In the genomic region with DNA sequence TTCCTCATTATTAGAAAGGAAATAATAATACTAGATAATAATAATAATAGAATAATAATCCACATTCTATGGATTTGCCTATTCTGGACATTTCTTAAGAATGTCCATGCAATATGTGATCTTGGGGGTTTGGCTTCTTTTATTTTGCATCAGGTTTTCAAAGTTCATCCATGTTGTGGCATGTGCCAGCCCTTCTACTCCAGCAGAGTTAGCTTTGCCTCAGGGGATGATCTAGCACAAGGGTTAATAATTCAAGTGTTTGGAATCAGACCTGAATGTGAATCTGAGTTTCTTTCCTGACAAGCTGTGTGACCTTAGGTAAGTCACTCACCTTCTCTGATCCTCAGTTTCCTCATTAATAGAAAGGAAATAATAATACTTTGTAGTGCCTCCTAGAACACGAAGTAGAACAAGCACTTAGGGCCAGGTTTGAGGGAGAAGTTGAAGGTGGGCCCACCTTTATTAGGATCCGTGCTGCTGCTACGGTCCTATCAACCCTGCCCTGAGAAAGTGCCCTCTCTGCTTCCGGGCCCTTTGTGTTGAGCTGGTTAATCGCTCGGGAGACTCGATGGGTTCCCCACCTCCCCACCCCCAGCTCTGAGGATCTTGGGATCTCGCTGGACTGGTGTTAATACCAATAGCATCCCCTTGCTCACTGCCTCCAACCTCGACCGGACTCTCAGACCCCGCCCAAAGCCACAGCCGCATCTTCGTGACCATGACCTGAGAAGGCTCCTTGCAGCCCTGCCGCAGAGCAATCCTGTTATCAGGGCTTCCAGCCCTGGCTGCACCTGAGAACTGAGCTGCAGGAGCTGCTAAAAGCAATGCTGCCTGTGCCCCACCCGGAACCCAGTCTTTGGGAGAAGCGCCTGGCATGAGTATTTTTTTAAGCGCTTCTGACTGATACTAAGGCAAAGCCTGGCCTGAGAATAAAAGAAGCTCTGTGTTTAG, we compare ENCODE assay signal across 15 cellular contexts. TPM values are rescaled to one million over a fixed set of nuclear protein-coding genes. Genes with fewer than 3 reads are reported as not detected.
DNase-seq lines count a peak whose midpoint lies in the region; ATAC-seq and TF ChIP-seq lines count a peak whose summit lies in the region.
"Had no signal": no experiment of that assay in that cellular context is flagged by ENCODE, and none has a peak within 500 bp of the region (broad histone marks: within the 10 kb centered on the region; RNA-seq: fewer than 3 reads in every experiment).

No MANE protein-coding gene starts in this region.

- H3K27ac ChIP-seq in left ventricle myocardium inferior (replicated peaks) (no peak overlapping the region), WERI-Rb-1 (no peak overlapping the region), testis (peak overlapping the region; percentile 43 to 44), GM23248 (no peak overlapping the region)
- H3K27ac ChIP-seq: HL-60 had no signal

- no peaks in the 10 kb centered on the region for H3K9me2 ChIP-seq in GM23248 (ENCODE audit: insufficient read depth)

- no peak for TF ChIP-seq POLR2A in testis (IDR thresholded peaks at IDR 0.05)

- H3K9ac ChIP-seq in GM23248: no peak overlapping the region

- peaks cover 11% of the 10 kb centered on the region for H3K27me3 ChIP-seq in left ventricle myocardium inferior (ENCODE audit: low read depth)
- no peaks in the 10 kb centered on the region for H3K27me3 ChIP-seq in WERI-Rb-1 (ENCODE audit: insufficient read depth, low read depth, severe bottlenecking)
- no peaks in the 10 kb centered on the region for H3K27me3 ChIP-seq in testis
- H3K27me3 ChIP-seq in GM23248 (replicated peaks; ENCODE audit: insufficient read depth): peaks cover 9% of the 10 kb centered on the region; the same call in 1 of the 2 replicates

- H3K4me3 ChIP-seq in left ventricle myocardium inferior: no peak overlapping the region
- no peak overlapping the region for H3K4me3 ChIP-seq in WERI-Rb-1 (ENCODE audit: low read depth, low read length)
- no peak overlapping the region for H3K4me3 ChIP-seq in testis
- no peak overlapping the region for H3K4me3 ChIP-seq in GM23248

- 39 to 53% methylated on average over 11 to 17 of the region's 17 CpGs for WGBS in testis, 2 donors
- 48 to 51% methylated on average over 15 to 17 of the region's 17 CpGs for WGBS in GM23248 (ENCODE audit: low coverage in 1 of 2, low lambda C conversion rate in 2 of 2, missing lambda C conversion rate in 2 of 2), 2 experiments

- H3K9me3 ChIP-seq in left ventricle myocardium inferior (replicated peaks) (no peaks in the 10 kb centered on the region), WERI-Rb-1 (ENCODE audit: severe bottlenecking) (no peaks in the 10 kb centered on the region), testis (no peaks in the 10 kb centered on the region), GM23248 (ENCODE audit: low read depth) (no peaks in the 10 kb centered on the region)

- peaks cover 6% of the 10 kb centered on the region; the same call in 1 of the 2 replicates for H3F3A ChIP-seq in GM23248 (ENCODE audit: insufficient read depth)

- TF ChIP-seq CTCF in left ventricle myocardium inferior (IDR thresholded peaks at IDR 0.05; ENCODE audit: borderline replicate concordance): no peak
- no peak for TF ChIP-seq CTCF in WERI-Rb-1 (IDR thresholded peaks at IDR 0.05; ENCODE audit: low read depth, low read length)
- TF ChIP-seq CTCF in testis (IDR thresholded peaks at IDR 0.05): no peak

- H3K4me1 ChIP-seq in left ventricle myocardium inferior: no peaks in the 10 kb centered on the region
- peaks cover 10% of the 10 kb centered on the region for H3K4me1 ChIP-seq in testis
- no peaks in the 10 kb centered on the region for H3K4me1 ChIP-seq in GM23248 (ENCODE audit: insufficient read depth)

- peak; percentile 49 for DNase-seq in Right ventricle myocardium inferior (ENCODE audit: missing footprints)
- no peak for DNase-seq in left ventricle myocardium inferior
- peak; percentile 50 for DNase-seq in COLO829 (ENCODE audit: low spot score)
- peak; percentile 31 for DNase-seq in WERI-Rb-1
- peak; percentile 77 for DNase-seq in testis
- no peak for DNase-seq in NCI-H1694 treated with DMSO at 0.1 percent for 48 hours (lab: John Stamatoyannopoulos, UW)
- no peak for DNase-seq in GM23248
- DNase-seq: ACHN, DMS153, HFFc6, Karpas-422, NCI-H1417, NCI-H2029 treated with DMSO at 0.1 percent for 48 hours, SIG-M5 had no signal

- intact Hi-C loops in Right ventricle myocardium inferior (cut with DNase I) (no loop called here), left ventricle myocardium inferior (cut with micrococcal nuclease) (no loop called here), testis (cut with DNase I; ENCODE audit: low total_unique reads) (no loop called here)

- no peak overlapping the region for H3K4me2 ChIP-seq in GM23248 (ENCODE audit: unreplicated experiment)

- no peaks in the 10 kb centered on the region for H3K79me2 ChIP-seq in GM23248 (ENCODE audit: insufficient read depth)

- in situ Hi-C loops in GM23248 (cut with MboI): no loop called here

- H3K36me3 ChIP-seq in left ventricle myocardium inferior (no peaks in the 10 kb centered on the region), WERI-Rb-1 (no peaks in the 10 kb centered on the region), testis (ENCODE audit: low read depth, missing control alignments) (no peaks in the 10 kb centered on the region), GM23248 (ENCODE audit: low read depth) (no peaks in the 10 kb centered on the region)

- H2AFZ ChIP-seq in GM23248: no peak overlapping the region

- H4K20me1 ChIP-seq in GM23248 (ENCODE audit: insufficient read depth): no peaks in the 10 kb centered on the region

- no peak for ATAC-seq in Right ventricle myocardium inferior

RNA-seq across cellular contexts. Expression of gene RBM38, which starts 26.9 kb away (rescaled TPM):
- total RNA-seq in Right ventricle myocardium inferior (89.6 TPM), left ventricle myocardium inferior (75.5 TPM), testis (100 to 1,000 TPM; 108 to 114 TPM)
- polyA plus RNA-seq in testis (ENCODE audit: insufficient read depth, low read depth, low replicate concordance) (69.6 TPM), GM23248 (2016; fragmentation: Nextera tagmentation; extraction: Ambion mirVana) (1.3 and 2.0 TPM in 2 replicates)
- total RNA-seq in GM23248 (2014; rRNA removed; shearing (Covaris generic)): 3.7 and 8.1 TPM in 2 replicates

Comparison
In these comparisons a context has a peak if more than half of its experiments do, and no peak if none do; other contexts are left out.
1. DNase-seq: peak in Right ventricle myocardium inferior (single experiment), COLO829 (single experiment), WERI-Rb-1 (single experiment) and testis (single experiment); none in left ventricle myocardium inferior (single experiment), NCI-H1694 treated with DMSO at 0.1 percent for 48 hours (single experiment) and GM23248 (single experiment).
2. H3K27ac ChIP-seq: peak in testis (2 of 2); none in left ventricle myocardium inferior (single experiment), WERI-Rb-1 (single experiment) and GM23248 (single experiment).